Comparison of ENCODE assay signal across 8 cellular contexts in the genomic region with DNA sequence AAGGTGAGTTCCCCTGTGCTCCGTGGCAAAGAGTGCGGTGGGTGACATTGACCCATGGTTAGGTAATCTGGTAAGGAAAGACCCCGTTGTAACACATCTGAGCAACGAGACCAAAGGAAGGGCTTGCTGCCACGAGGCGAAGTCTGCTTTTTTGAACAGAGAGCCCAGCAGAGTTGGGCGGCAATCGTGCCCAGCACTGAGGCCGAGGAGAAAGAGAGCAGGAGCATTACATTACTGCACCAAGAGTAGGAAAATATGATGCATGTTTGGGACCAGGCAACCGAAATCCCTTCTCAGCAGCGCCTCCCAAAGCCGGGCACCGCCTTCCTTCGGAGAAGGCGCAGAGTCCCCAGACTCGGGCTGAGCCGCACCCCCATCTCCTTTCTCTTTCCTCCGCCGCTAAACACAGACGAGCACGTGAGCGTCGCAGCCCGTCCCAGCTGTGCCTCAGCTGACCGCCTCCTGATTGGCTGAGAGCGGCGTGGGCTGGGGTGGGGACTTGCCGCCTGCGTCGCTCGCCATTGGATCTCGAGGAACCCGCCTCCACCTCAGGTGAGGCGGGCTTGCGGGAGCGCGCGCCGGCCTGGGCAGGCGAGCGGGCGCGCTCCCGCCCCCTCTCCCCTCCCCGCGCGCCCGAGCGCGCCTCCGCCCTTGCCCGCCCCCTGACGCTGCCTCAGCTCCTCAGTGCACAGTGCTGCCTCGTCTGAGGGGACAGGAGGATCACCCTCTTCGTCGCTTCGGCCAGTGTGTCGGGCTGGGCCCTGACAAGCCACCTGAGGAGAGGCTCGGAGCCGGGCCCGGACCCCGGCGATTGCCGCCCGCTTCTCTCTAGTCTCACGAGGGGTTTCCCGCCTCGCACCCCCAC. TPM values are rescaled to one million over a fixed set of nuclear protein-coding genes. Genes with fewer than 3 reads are reported as not detected.
DNase-seq lines count a peak whose midpoint lies in the region; ATAC-seq and TF ChIP-seq lines count a peak whose summit lies in the region.

A gene (plus strand): TSS at position 684 of the 865 bp plus-strand sequence. CDS start 292 bp downstream, outside the sequence.

- H3K36me3 Mint-ChIP-seq in activated T-helper 1 cell treated with anti-CD3 and anti-CD28 coated beads, Interleukin-12 subunit alpha, Interleukin-12 subunit beta, Interleukin-2, Interleukin-4 antibody, amounts not matched to agents 30 ng/mL and 10 ng/mL and 1 ng/mL, durations not matched to agents 14 hours and 24 hours and 36 hours (ENCODE audit: low read depth): peaks cover 33% of the 10 kb centered on the region

- peak within 1 kb of the TSS; percentile 94 for H3K4me3 Mint-ChIP-seq in activated T-helper 1 cell treated with anti-CD3 and anti-CD28 coated beads, Interleukin-12 subunit alpha, Interleukin-12 subunit beta, Interleukin-2, Interleukin-4 antibody, amounts not matched to agents 30 ng/mL and 10 ng/mL and 1 ng/mL, durations not matched to agents 14 hours and 24 hours and 36 hours

- H3K4me1 ChIP-seq in DND-41 (ENCODE audit: insufficient read depth, low read length) (peaks cover 53% of the 10 kb centered on the region), Karpas-422 (ENCODE audit: low read length) (peaks cover 41% of the 10 kb centered on the region), esophagus squamous epithelium (peaks cover 9 to 39% (median 16%) of the 10 kb centered on the region in 3 donors)

- H3K9ac ChIP-seq in DND-41 (ENCODE audit: low read depth, low read length) (peak within 1 kb of the TSS; percentile 86), Karpas-422 (ENCODE audit: low read length) (peak within 1 kb of the TSS; percentile 98)

- H3K9me3 ChIP-seq in DND-41 (ENCODE audit: insufficient read depth, low read length, severe bottlenecking) (no peaks in the 10 kb centered on the region), Karpas-422 (ENCODE audit: low read length) (peaks cover 9% of the 10 kb centered on the region), esophagus squamous epithelium (no peaks in the 10 kb centered on the region)

- intact Hi-C loops in activated T-helper 1 cell treated with anti-CD3 and anti-CD28 coated beads, Interleukin-12 subunit alpha, Interleukin-12 subunit beta, Interleukin-2, Interleukin-4 antibody, amounts not matched to agents 30 ng/mL and 10 ng/mL and 1 ng/mL, durations not matched to agents 14 hours and 24 hours and 36 hours (cut with micrococcal nuclease): loop anchor here (1.0 to 10.0 kb wide), 15 partner anchors 24 to 1450 kb away; a partner anchor contains a TSS
- intact Hi-C loops in esophagus squamous epithelium (cut with DNase I): loop anchor here (10.0 kb wide), 1 partner anchor 220 kb away; no protein-coding TSS in a partner anchor

- H3K9me3 Mint-ChIP-seq in activated T-helper 1 cell treated with anti-CD3 and anti-CD28 coated beads, Interleukin-12 subunit alpha, Interleukin-12 subunit beta, Interleukin-2, Interleukin-4 antibody, amounts not matched to agents 30 ng/mL and 10 ng/mL and 1 ng/mL, durations not matched to agents 14 hours and 24 hours and 36 hours: peaks cover 7% of the 10 kb centered on the region

- H3K4me2 ChIP-seq in DND-41 (ENCODE audit: insufficient read depth, low read length): peak within 1 kb of the TSS; percentile 87
- H3K4me2 ChIP-seq in Karpas-422 (ENCODE audit: low read depth, low read length, poor library complexity, severe bottlenecking): peak within 1 kb of the TSS; percentile 88

- peak in 3 of 4 donors; percentile 96 to 98 (median 98) for TF ChIP-seq POLR2A in esophagus squamous epithelium (IDR thresholded peaks at IDR 0.05)

- H2AFZ ChIP-seq in DND-41 (ENCODE audit: low read depth, low read length) (peak within 1 kb of the TSS; percentile 94), Karpas-422 (ENCODE audit: low read length) (peak within 1 kb of the TSS; percentile 36)

- H3K79me2 ChIP-seq in DND-41 (ENCODE audit: insufficient read depth, low read length): peaks cover 48% of the 10 kb centered on the region
- H3K79me2 ChIP-seq in Karpas-422 (ENCODE audit: low read length): peaks cover 47% of the 10 kb centered on the region

- H3K4me1 Mint-ChIP-seq in activated T-helper 1 cell treated with anti-CD3 and anti-CD28 coated beads, Interleukin-12 subunit alpha, Interleukin-12 subunit beta, Interleukin-2, Interleukin-4 antibody, amounts not matched to agents 30 ng/mL and 10 ng/mL and 1 ng/mL, durations not matched to agents 14 hours and 24 hours and 36 hours (ENCODE audit: low read depth): peaks cover 63% of the 10 kb centered on the region

- H3K27ac ChIP-seq in DND-41 (ENCODE audit: low read length) (peak within 1 kb of the TSS; percentile 79), Karpas-422 (ENCODE audit: low read length) (peak within 1 kb of the TSS; percentile 87), esophagus squamous epithelium (peak within 1 kb of the TSS; percentile 96 to 100 (median 100))

- H3K4me3 ChIP-seq in DND-41 (ENCODE audit: low read depth in 1 of 2, low read length in 2 of 2) (peak within 1 kb of the TSS; percentile 42 to 62), Karpas-422 (ENCODE audit: low read length) (peak within 1 kb of the TSS; percentile 91), esophagus squamous epithelium (peak within 1 kb of the TSS; percentile 76 to 97 (median 92))

- H4K20me1 ChIP-seq in DND-41 (ENCODE audit: insufficient read depth, low read length) (peaks cover 28% of the 10 kb centered on the region), Karpas-422 (ENCODE audit: insufficient read depth, low read depth, low read length) (peaks cover 38% of the 10 kb centered on the region)

- H3K9me2 ChIP-seq in Karpas-422 (replicated peaks; ENCODE audit: insufficient read depth, low read length): no peaks in the 10 kb centered on the region

- H3K36me3 ChIP-seq in DND-41 (ENCODE audit: insufficient read depth, low read length) (no peaks in the 10 kb centered on the region; the same call in 1 of the 2 replicates), Karpas-422 (ENCODE audit: insufficient read depth, low read length) (peaks cover under 1% of the 10 kb centered on the region; the same call in 1 of the 2 replicates), esophagus squamous epithelium (no peaks in the 10 kb centered on the region)

- peak within 1 kb of the TSS; percentile 97 for H3K27ac Mint-ChIP-seq in activated T-helper 1 cell treated with anti-CD3 and anti-CD28 coated beads, Interleukin-12 subunit alpha, Interleukin-12 subunit beta, Interleukin-2, Interleukin-4 antibody, amounts not matched to agents 30 ng/mL and 10 ng/mL and 1 ng/mL, durations not matched to agents 14 hours and 24 hours and 36 hours

- DNase-seq in DND-41: peak; percentile 97
- peak; percentile 100 for DNase-seq in Karpas-422
- DNase-seq in RKO (ENCODE audit: low spot score): peak; percentile 97
- peak; percentile 95 for DNase-seq in activated T-helper 1 cell treated with anti-CD3 and anti-CD28 coated beads, Interleukin-12 subunit alpha, Interleukin-12 subunit beta, Interleukin-2, Interleukin-4 antibody, amounts not matched to agents 30 ng/mL and 10 ng/mL and 1 ng/mL, durations not matched to agents 14 hours and 24 hours and 36 hours (ENCODE audit: low spot score)
- peak; percentile 87 for DNase-seq in esophagus squamous epithelium (lab: John Stamatoyannopoulos, UW)
- DNase-seq in myocyte (ENCODE audit: low read depth): peak; percentile 99
- peak; percentile 92 to 94 for DNase-seq in stimulated activated CD8-positive, alpha-beta memory T cell treated with anti-CD3 and anti-CD28 coated beads, Interleukin-7, amount 100 ng/mL, for 48 hours (ENCODE audit: extremely low read depth in 1 of 2, low read depth in 1 of 2)

- H3K27me3 ChIP-seq in DND-41 (ENCODE audit: insufficient read depth, low read length, poor library complexity) (no peaks in the 10 kb centered on the region), Karpas-422 (ENCODE audit: low read length) (peaks cover 3% of the 10 kb centered on the region; the same call in 1 of the 2 replicates), esophagus squamous epithelium (no peaks in the 10 kb centered on the region)

- ATAC-seq in DND-41 (ENCODE audit: insufficient read depth, low read depth) (peak; percentile 94), GM21825 (IDR thresholded peaks at IDR 0.05; ENCODE audit: unreplicated experiment) (peak; percentile 89)

- TF ChIP-seq CTCF in DND-41 (IDR thresholded peaks at IDR 0.05; ENCODE audit: borderline replicate concordance, extremely low read depth, low read length, poor library complexity, severe bottlenecking) (peak; percentile 47), esophagus squamous epithelium (IDR thresholded peaks at IDR 0.05) (peak in 3 of 6 experiments; percentile 4 to 22 (median 22))

- WGBS in esophagus squamous epithelium, 2 donors: 0 to 4% methylated on average over 24 to 29 of the region's 68 CpGs

- no peaks in the 10 kb centered on the region for H3K27me3 Mint-ChIP-seq in activated T-helper 1 cell treated with anti-CD3 and anti-CD28 coated beads, Interleukin-12 subunit alpha, Interleukin-12 subunit beta, Interleukin-2, Interleukin-4 antibody, amounts not matched to agents 30 ng/mL and 10 ng/mL and 1 ng/mL, durations not matched to agents 14 hours and 24 hours and 36 hours (ENCODE audit: insufficient read depth)

RNA-seq across cellular contexts. Expression of the gene that starts here (rescaled TPM):
- 111 and 233 TPM in 2 replicates for total RNA-seq in Karpas-422 (2014; rRNA removed; shearing (Covaris generic); ENCODE audit: low replicate concordance)
- total RNA-seq in activated T-helper 1 cell treated with anti-CD3 and anti-CD28 coated beads, Interleukin-12 subunit alpha, Interleukin-12 subunit beta, Interleukin-2, Interleukin-4 antibody, amounts not matched to agents 30 ng/mL and 10 ng/mL and 1 ng/mL, durations not matched to agents 14 hours and 24 hours and 36 hours: 241 and 247 TPM in 2 replicates
- total RNA-seq in esophagus squamous epithelium (100 to 1,000 TPM; 108 to 199 (median 127) TPM), myocyte (373 and 444 TPM in 2 replicates)
- 166 TPM for polyA plus RNA-seq in myocyte (2012)

Comparison
In these comparisons a context has a peak if more than half of its experiments do, and no peak if none do; other contexts are left out.
1. Peak in every context shown above with its lines: DNase-seq, ATAC-seq, H3K4me3 ChIP-seq and H3K27ac ChIP-seq.